2 cellular contexts compared by ENCODE assay signal in the genomic region with DNA sequence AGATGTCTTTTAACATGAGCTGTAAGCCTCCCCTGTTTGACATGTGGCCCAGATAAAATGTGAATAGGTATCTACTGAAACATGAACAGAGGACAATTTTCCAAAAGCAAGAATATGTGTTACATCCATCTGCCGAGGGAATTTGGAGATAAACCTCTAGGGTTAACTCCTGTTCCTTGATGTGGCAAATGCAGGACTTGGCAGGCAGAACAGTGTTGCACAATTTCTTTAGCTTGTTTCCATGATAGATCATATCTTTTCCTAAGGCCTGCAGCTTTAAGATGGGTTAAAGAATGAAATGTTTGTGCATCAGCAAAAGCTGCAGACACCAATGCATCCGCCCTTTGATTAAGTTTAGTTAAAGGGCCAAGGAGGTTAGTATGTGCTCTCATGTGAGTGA. TPM values are rescaled to one million over a fixed set of nuclear protein-coding genes. Genes with fewer than 3 reads are reported as not detected.
"Had no signal": no experiment of that assay in that cellular context is flagged by ENCODE, and none has a peak within 500 bp of the region (broad histone marks: within the 10 kb centered on the region; RNA-seq: fewer than 3 reads in every experiment).

No MANE protein-coding gene starts in this region.

RNA-seq across cellular contexts. Expression of a gene that starts 43.9 kb away (rescaled TPM):
- total RNA-seq: chondrocyte, glomerular endothelial cell had no signal
